ENCODE assay signal across 19 cellular contexts in genomic region chr9:69377291-69377690, GRCh38. TPM values are rescaled to one million over a fixed set of nuclear protein-coding genes. Genes with fewer than 3 reads are reported as not detected.
"Had no signal": no experiment of that assay in that cellular context is flagged by ENCODE, and none has a peak within 500 bp of the region (broad histone marks: within the 10 kb centered on the region; RNA-seq: fewer than 3 reads in every experiment).

No MANE protein-coding gene starts in this region.

- H3K36me3 Mint-ChIP-seq: activated naive CD4-positive, alpha-beta T cell treated with anti-CD3 and anti-CD28 coated beads, Interleukin-2, amount 10 ng/mL, durations not matched to agents 7 days and 5 days; memory B cell had no signal

- H3K36me3 ChIP-seq: spleen had no signal

- H3K4me3 Mint-ChIP-seq: activated CD4-positive, alpha-beta memory T cell treated with anti-CD3 and anti-CD28 coated beads, Interleukin-2, amount 10 ng/mL, durations not matched to agents 7 days and 5 days; activated CD4-positive, alpha-beta T cell treated with anti-CD3 and anti-CD28 coated beads, Interleukin-2, amount 10 ng/mL, durations not matched to agents 24 days and 14 days; activated naive CD4-positive, alpha-beta T cell treated with anti-CD3 and anti-CD28 coated beads, Interleukin-2, amount 10 ng/mL, durations not matched to agents 7 days and 5 days; activated T-cell treated with anti-CD3 and anti-CD28 coated beads, Interleukin-2, amount 50 U/mL, for 72 hours; memory B cell; nephron progenitor cell had no signal

- H3K4me1 ChIP-seq: body of pancreas, spleen had no signal

- H3K4me3 ChIP-seq: body of pancreas, sigmoid colon, spleen had no signal

- DNase-seq: activated CD4-positive, alpha-beta memory T cell treated with anti-CD3 and anti-CD28 coated beads, Interleukin-2, amount 10 ng/mL, durations not matched to agents 7 days and 5 days; activated CD4-positive, alpha-beta T cell treated with anti-CD3 and anti-CD28 coated beads, Interleukin-2, amount 10 ng/mL, durations not matched to agents 24 days and 14 days; activated effector memory CD4-positive, alpha-beta T cell treated with Interleukin-2 at 50 U/mL for 16 hours; activated naive CD4-positive, alpha-beta T cell treated with anti-CD3 and anti-CD28 coated beads, Interleukin-2, amount 10 ng/mL, durations not matched to agents 7 days and 5 days; activated T-cell treated with anti-CD3 and anti-CD28 coated beads, Interleukin-2, amount 50 U/mL, for 72 hours; amygdala; caudate nucleus; effector CD8-positive, alpha-beta T cell; glutamatergic neuron; nephron progenitor cell; nucleus accumbens; sigmoid colon; spleen; stimulated activated CD4-positive, alpha-beta T cell treated with anti-CD3 and anti-CD28 coated beads, Interleukin-4, amount 100 ng/mL, for 1 hour; stimulated activated naive CD4-positive, alpha-beta T cell treated with Interleukin-2 at 50 U/mL for 16 hours had no signal

- H3K27ac ChIP-seq: body of pancreas, spleen, VCaP had no signal

- H3K9me3 ChIP-seq: body of pancreas, sigmoid colon, spleen had no signal

- ATAC-seq: activated CD4-positive, CD25-positive, alpha-beta regulatory T cell treated with anti-CD3 and anti-CD28 coated beads, Interleukin-2, amount 50 U/mL, for 24 hours; activated T-cell treated with anti-CD3 and anti-CD28 coated beads, Interleukin-2, amount 50 U/mL, for 72 hours had no signal

- H3K4me1 Mint-ChIP-seq: activated CD4-positive, alpha-beta memory T cell treated with anti-CD3 and anti-CD28 coated beads, Interleukin-2, amount 10 ng/mL, durations not matched to agents 7 days and 5 days; activated CD4-positive, alpha-beta T cell treated with anti-CD3 and anti-CD28 coated beads, Interleukin-2, amount 10 ng/mL, durations not matched to agents 24 days and 14 days; activated naive CD4-positive, alpha-beta T cell treated with anti-CD3 and anti-CD28 coated beads, Interleukin-2, amount 10 ng/mL, durations not matched to agents 7 days and 5 days; memory B cell had no signal

- H3K9me3 Mint-ChIP-seq: activated CD4-positive, alpha-beta memory T cell treated with anti-CD3 and anti-CD28 coated beads, Interleukin-2, amount 10 ng/mL, durations not matched to agents 7 days and 5 days; activated CD4-positive, alpha-beta T cell treated with anti-CD3 and anti-CD28 coated beads, Interleukin-2, amount 10 ng/mL, durations not matched to agents 24 days and 14 days; activated naive CD4-positive, alpha-beta T cell treated with anti-CD3 and anti-CD28 coated beads, Interleukin-2, amount 10 ng/mL, durations not matched to agents 7 days and 5 days; activated T-cell treated with anti-CD3 and anti-CD28 coated beads, Interleukin-2, amount 50 U/mL, for 72 hours; nephron progenitor cell had no signal

- H3K27me3 ChIP-seq: body of pancreas, sigmoid colon, spleen had no signal

- H3K27ac Mint-ChIP-seq: activated CD4-positive, alpha-beta memory T cell treated with anti-CD3 and anti-CD28 coated beads, Interleukin-2, amount 10 ng/mL, durations not matched to agents 7 days and 5 days; activated CD4-positive, alpha-beta T cell treated with anti-CD3 and anti-CD28 coated beads, Interleukin-2, amount 10 ng/mL, durations not matched to agents 24 days and 14 days; activated naive CD4-positive, alpha-beta T cell treated with anti-CD3 and anti-CD28 coated beads, Interleukin-2, amount 10 ng/mL, durations not matched to agents 7 days and 5 days; activated T-cell treated with anti-CD3 and anti-CD28 coated beads, Interleukin-2, amount 50 U/mL, for 72 hours; memory B cell; nephron progenitor cell had no signal

- H3K27me3 Mint-ChIP-seq: activated CD4-positive, alpha-beta memory T cell treated with anti-CD3 and anti-CD28 coated beads, Interleukin-2, amount 10 ng/mL, durations not matched to agents 7 days and 5 days; activated naive CD4-positive, alpha-beta T cell treated with anti-CD3 and anti-CD28 coated beads, Interleukin-2, amount 10 ng/mL, durations not matched to agents 7 days and 5 days had no signal

RNA-seq across cellular contexts. Expression of gene ENTREP1, which starts 52.3 kb away (rescaled TPM):
- total RNA-seq: activated CD4-positive, alpha-beta memory T cell treated with anti-CD3 and anti-CD28 coated beads, Interleukin-2, amount 10 ng/mL, durations not matched to agents 7 days and 5 days; activated CD4-positive, alpha-beta T cell treated with anti-CD3 and anti-CD28 coated beads, Interleukin-2, amount 10 ng/mL, durations not matched to agents 24 days and 14 days; activated T-cell treated with anti-CD3 and anti-CD28 coated beads, Interleukin-2, amount 50 U/mL, for 72 hours had no signal
